Comparison of ENCODE assay signal across 10 cellular contexts in the genomic region with DNA sequence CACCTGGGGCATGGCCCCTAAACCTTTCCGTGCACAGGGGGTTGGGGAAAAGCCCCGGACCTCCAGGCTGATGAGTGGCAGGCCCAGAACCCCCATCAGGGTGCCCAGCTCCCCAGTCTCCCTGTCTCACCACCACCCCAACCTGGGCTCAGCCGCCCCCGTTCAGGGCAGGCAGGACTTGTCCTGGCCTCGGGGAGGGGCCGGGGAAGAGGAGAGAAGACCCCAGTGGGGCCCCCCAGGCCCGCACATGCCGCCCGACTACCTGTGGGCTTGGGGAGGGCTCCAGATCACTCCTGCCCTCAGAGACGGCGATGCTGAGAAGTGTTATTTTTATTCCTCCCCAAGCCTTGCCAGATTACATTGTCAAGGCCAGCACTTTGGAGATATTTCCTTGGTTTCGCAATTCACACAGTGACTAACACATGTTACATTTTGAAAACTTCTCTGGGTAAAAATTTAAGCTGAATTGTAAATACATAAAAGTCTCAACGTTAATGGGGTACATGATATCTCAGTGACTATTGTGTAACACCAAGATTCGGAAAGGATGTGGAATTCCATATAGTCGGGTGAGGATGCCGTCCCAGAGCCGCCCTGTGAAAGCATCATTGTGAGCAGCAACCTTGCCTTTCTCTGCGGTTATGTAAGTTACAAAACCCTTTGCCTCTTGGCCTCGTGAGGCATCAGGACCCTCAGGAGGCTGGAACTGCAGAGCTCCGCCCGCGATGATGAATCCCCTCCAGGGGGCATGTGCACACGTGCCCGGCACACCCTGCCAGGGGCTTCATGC.
A peak's percentile ranks its signal among the peaks of the same experiment; 100 is the strongest.
DNase-seq lines count a peak whose midpoint lies in the region; TF ChIP-seq lines count a peak whose summit lies in the region.
"Had no signal": no experiment of that assay in that cellular context is flagged by ENCODE, and none has a peak within 500 bp of the region (broad histone marks: within the 10 kb centered on the region; RNA-seq: fewer than 3 reads in every experiment).

No MANE protein-coding gene starts in this region.

- H3K9me3 Mint-ChIP-seq in HFFc6 = peaks cover 4% of the 10 kb centered on the region; the same call in 1 of the 2 replicates
- no peaks in the 10 kb centered on the region for H3K9me3 Mint-ChIP-seq in activated T-helper 1 cell treated with anti-CD3 and anti-CD28 coated beads, Interleukin-12 subunit alpha, Interleukin-12 subunit beta, Interleukin-2, Interleukin-4 antibody, amounts not matched to agents 30 ng/mL and 10 ng/mL and 1 ng/mL, durations not matched to agents 14 hours and 24 hours and 36 hours

- in situ Hi-C loops in astrocyte of the cerebellum (cut with HindIII; ENCODE audit: low sequenced_read_pairs) = no loop called here

- DNase-seq in HFFc6 = peak; percentile 54
- peak; percentile 33 for DNase-seq in astrocyte of the cerebellum (ENCODE audit: low read depth)
- peak; percentile 48 for DNase-seq in inferior parietal cortex (ENCODE audit: extremely low spot score)
- DNase-seq in superior temporal gyrus (ENCODE audit: extremely low spot score) = peak; percentile 45
- no peak for DNase-seq in GM20000 (ENCODE audit: low spot score)
- DNase-seq in DMS153 (lab: John Stamatoyannopoulos, UW) = no peak
- DNase-seq in activated T-helper 1 cell treated with anti-CD3 and anti-CD28 coated beads, Interleukin-12 subunit alpha, Interleukin-12 subunit beta, Interleukin-2, Interleukin-4 antibody, amounts not matched to agents 30 ng/mL and 10 ng/mL and 1 ng/mL, durations not matched to agents 14 hours and 24 hours and 36 hours (ENCODE audit: low spot score) = no peak
- DNase-seq in central memory CD4-positive, alpha-beta T cell = no peak
- DNase-seq: dermis blood vessel endothelial cell, H7 had no signal

- TF ChIP-seq CTCF in HFFc6 (IDR thresholded peaks at IDR 0.05) = no peak
- no peak for TF ChIP-seq CTCF in astrocyte of the cerebellum (IDR thresholded peaks at IDR 0.05; ENCODE audit: low read depth, low read length, missing control alignments)
- TF ChIP-seq CTCF in GM20000 (IDR thresholded peaks at IDR 0.05; ENCODE audit: extremely low read depth, missing control alignments) = no peak

- no peaks in the 10 kb centered on the region for H3K36me3 Mint-ChIP-seq in HFFc6 (ENCODE audit: low read depth)
- no peaks in the 10 kb centered on the region for H3K36me3 Mint-ChIP-seq in activated T-helper 1 cell treated with anti-CD3 and anti-CD28 coated beads, Interleukin-12 subunit alpha, Interleukin-12 subunit beta, Interleukin-2, Interleukin-4 antibody, amounts not matched to agents 30 ng/mL and 10 ng/mL and 1 ng/mL, durations not matched to agents 14 hours and 24 hours and 36 hours (ENCODE audit: low read depth)

- peaks cover 15% of the 10 kb centered on the region for H3K27me3 Mint-ChIP-seq in HFFc6 (ENCODE audit: insufficient read depth)
- no peaks in the 10 kb centered on the region for H3K27me3 Mint-ChIP-seq in activated T-helper 1 cell treated with anti-CD3 and anti-CD28 coated beads, Interleukin-12 subunit alpha, Interleukin-12 subunit beta, Interleukin-2, Interleukin-4 antibody, amounts not matched to agents 30 ng/mL and 10 ng/mL and 1 ng/mL, durations not matched to agents 14 hours and 24 hours and 36 hours (ENCODE audit: insufficient read depth)

- intact Hi-C loops in activated T-helper 1 cell treated with anti-CD3 and anti-CD28 coated beads, Interleukin-12 subunit alpha, Interleukin-12 subunit beta, Interleukin-2, Interleukin-4 antibody, amounts not matched to agents 30 ng/mL and 10 ng/mL and 1 ng/mL, durations not matched to agents 14 hours and 24 hours and 36 hours (cut with micrococcal nuclease) = no loop called here

- no peak overlapping the region for H3K4me3 ChIP-seq in astrocyte of the cerebellum (ENCODE audit: low read depth, low read length)

- H3K4me3 Mint-ChIP-seq in HFFc6 = no peak overlapping the region
- no peak overlapping the region for H3K4me3 Mint-ChIP-seq in activated T-helper 1 cell treated with anti-CD3 and anti-CD28 coated beads, Interleukin-12 subunit alpha, Interleukin-12 subunit beta, Interleukin-2, Interleukin-4 antibody, amounts not matched to agents 30 ng/mL and 10 ng/mL and 1 ng/mL, durations not matched to agents 14 hours and 24 hours and 36 hours

- peaks cover 22% of the 10 kb centered on the region for H3K4me1 Mint-ChIP-seq in HFFc6 (ENCODE audit: low read depth)
- H3K4me1 Mint-ChIP-seq in activated T-helper 1 cell treated with anti-CD3 and anti-CD28 coated beads, Interleukin-12 subunit alpha, Interleukin-12 subunit beta, Interleukin-2, Interleukin-4 antibody, amounts not matched to agents 30 ng/mL and 10 ng/mL and 1 ng/mL, durations not matched to agents 14 hours and 24 hours and 36 hours (ENCODE audit: low read depth) = no peaks in the 10 kb centered on the region

- peak overlapping the region; percentile 15; the same call in 1 of the 2 replicates for H3K27ac Mint-ChIP-seq in HFFc6
- no peak overlapping the region for H3K27ac Mint-ChIP-seq in activated T-helper 1 cell treated with anti-CD3 and anti-CD28 coated beads, Interleukin-12 subunit alpha, Interleukin-12 subunit beta, Interleukin-2, Interleukin-4 antibody, amounts not matched to agents 30 ng/mL and 10 ng/mL and 1 ng/mL, durations not matched to agents 14 hours and 24 hours and 36 hours

Comparison
In these comparisons a context has a peak if more than half of its experiments do, and no peak if none do; other contexts are left out.
1. DNase-seq: peak in HFFc6 (single experiment), astrocyte of the cerebellum (single experiment), inferior parietal cortex (single experiment) and superior temporal gyrus (single experiment); none in GM20000 (single experiment), DMS153 (single experiment), activated T-helper 1 cell treated with anti-CD3 and anti-CD28 coated beads, Interleukin-12 subunit alpha, Interleukin-12 subunit beta, Interleukin-2, Interleukin-4 antibody, amounts not matched to agents 30 ng/mL and 10 ng/mL and 1 ng/mL, durations not matched to agents 14 hours and 24 hours and 36 hours (single experiment) and central memory CD4-positive, alpha-beta T cell (single experiment).